In genomic region chr13:40016953-40017660, GRCh38 we compare ENCODE assay signal across 23 cellular contexts.
"Had no signal": no experiment of that assay in that cellular context is flagged by ENCODE, and none has a peak within 500 bp of the region (broad histone marks: within the 10 kb centered on the region; RNA-seq: fewer than 3 reads in every experiment).

No MANE protein-coding gene starts in this region.

- H3K36me3 ChIP-seq: esophagus squamous epithelium, gastrocnemius medialis, ovary, prostate gland, thoracic aorta had no signal

- H3K4me3 ChIP-seq: esophagus squamous epithelium, gastrocnemius medialis, hepatocyte, ovary, prostate gland, thoracic aorta had no signal

- DNase-seq: activated CD4-positive, alpha-beta T cell treated with anti-CD3 and anti-CD28 coated beads for 36 hours; activated CD4-positive, alpha-beta T cell treated with anti-CD3 and anti-CD28 coated beads, Interleukin-2, amount 50 U/mL, for 4 hours; activated CD4-positive, CD25-positive, alpha-beta regulatory T cell; activated effector memory CD4-positive, alpha-beta T cell treated with Interleukin-2 at 50 U/mL for 16 hours; activated naive CD4-positive, alpha-beta T cell treated with Interleukin-2 at 50 U/mL for 16 hours; activated naive CD8-positive, alpha-beta T cell treated with anti-CD3 and anti-CD28 coated beads, Interleukin-2, amount 10 ng/mL, durations not matched to agents 7 days and 5 days; activated T-cell treated with anti-CD3 and anti-CD28 coated beads for 4 hours; amniotic stem cell; central memory CD4-positive, alpha-beta T cell; esophagus squamous epithelium; gastrocnemius medialis; naive B cell; nephron progenitor cell; ovary; retina; stimulated activated naive CD8-positive, alpha-beta T cell treated with anti-CD3 and anti-CD28 coated beads, Interleukin-15, Interleukin-2, amounts not matched to agents 100 U/mL and 50 U/mL, for 24 hours; T-helper 1 cell; trophoblast cell had no signal

- H2AFZ ChIP-seq: hepatocyte had no signal

- H3K4me2 ChIP-seq: hepatocyte had no signal

- FAIRE-seq: astrocyte, urothelium cell line had no signal

- H3K27ac ChIP-seq: esophagus squamous epithelium, gastrocnemius medialis, hepatocyte, ovary, prostate gland, thoracic aorta had no signal

- H3K4me1 ChIP-seq: gastrocnemius medialis, prostate gland had no signal

- H3K9me3 ChIP-seq: esophagus squamous epithelium, gastrocnemius medialis, ovary, prostate gland, thoracic aorta had no signal

- ATAC-seq: activated CD4-positive, alpha-beta T cell treated with anti-CD3 and anti-CD28 coated beads for 36 hours; gastrocnemius medialis; stimulated activated naive CD8-positive, alpha-beta T cell treated with anti-CD3 and anti-CD28 coated beads, Interleukin-15, Interleukin-2, amounts not matched to agents 100 U/mL and 50 U/mL, for 24 hours had no signal

- H3K79me2 ChIP-seq: hepatocyte had no signal

- H3K27me3 ChIP-seq: esophagus squamous epithelium, gastrocnemius medialis, hepatocyte, ovary had no signal
